ENCODE assay signal across 19 cellular contexts in genomic region chr9:120846251-120846869, GRCh38. TPM values are rescaled to one million over a fixed set of nuclear protein-coding genes. Genes with fewer than 3 reads are reported as not detected.
DNase-seq lines count a peak whose midpoint lies in the region; ATAC-seq and TF ChIP-seq lines count a peak whose summit lies in the region.
"Had no signal": no experiment of that assay in that cellular context is flagged by ENCODE, and none has a peak within 500 bp of the region (broad histone marks: within the 10 kb centered on the region; RNA-seq: fewer than 3 reads in every experiment).

No MANE protein-coding gene starts in this region.

- no peak for TF ChIP-seq CTCF in neural crest cell (conservative IDR thresholded peaks at IDR 0.05)

- peak; percentile 61 for DNase-seq in activated CD4-positive, alpha-beta T cell treated with anti-CD3 and anti-CD28 coated beads, Interleukin-2, amount 10 ng/mL, durations not matched to agents 7 days and 5 days
- DNase-seq in activated CD4-positive, alpha-beta T cell treated with anti-CD3 and anti-CD28 coated beads for 48 hours, result no peak
- DNase-seq in Jurkat, Clone E6-1 (ENCODE audit: low read depth, low spot score), result peak; percentile 91
- DNase-seq in neural crest cell (ENCODE audit: low read depth, low spot score), result no peak
- DNase-seq: DMS 273 treated with DMSO at 0.1 percent for 48 hours, erythroblast, gastrocnemius medialis, kidney glomerular epithelial cell, NCI-H146, nephron progenitor cell, PC-9, SJCRH30, T-helper 9 cell had no signal

- peak overlapping the region; percentile 95 for H3K4me3 Mint-ChIP-seq in activated CD4-positive, alpha-beta T cell treated with anti-CD3 and anti-CD28 coated beads, Interleukin-2, amount 10 ng/mL, durations not matched to agents 7 days and 5 days
- peak overlapping the region; percentile 93 for H3K4me3 Mint-ChIP-seq in activated naive CD4-positive, alpha-beta T cell treated with anti-CD3 and anti-CD28 coated beads, Interleukin-2, amount 50 U/mL, for 24 hours
- peak overlapping the region; percentile 9 for H3K4me3 Mint-ChIP-seq in neural crest cell
- H3K4me3 Mint-ChIP-seq: dendritic cell treated with granulocyte-macrophage colony-stimulating factor and Interleukin-4, amounts not matched to agents 40 ng/mL and 50 ng/mL, for 4 days; memory B cell; nephron progenitor cell had no signal

- H3K4me1 Mint-ChIP-seq in activated CD4-positive, alpha-beta T cell treated with anti-CD3 and anti-CD28 coated beads, Interleukin-2, amount 10 ng/mL, durations not matched to agents 7 days and 5 days, result peaks cover 72% of the 10 kb centered on the region
- H3K4me1 Mint-ChIP-seq in activated naive CD4-positive, alpha-beta T cell treated with anti-CD3 and anti-CD28 coated beads, Interleukin-2, amount 50 U/mL, for 24 hours, result peaks cover 71% of the 10 kb centered on the region
- H3K4me1 Mint-ChIP-seq in neural crest cell, result peaks cover 26% of the 10 kb centered on the region

- no peaks in the 10 kb centered on the region for H3K27me3 Mint-ChIP-seq in activated CD4-positive, alpha-beta T cell treated with anti-CD3 and anti-CD28 coated beads, Interleukin-2, amount 10 ng/mL, durations not matched to agents 7 days and 5 days
- no peaks in the 10 kb centered on the region for H3K27me3 Mint-ChIP-seq in activated naive CD4-positive, alpha-beta T cell treated with anti-CD3 and anti-CD28 coated beads, Interleukin-2, amount 50 U/mL, for 24 hours
- no peaks in the 10 kb centered on the region for H3K27me3 Mint-ChIP-seq in neural crest cell (ENCODE audit: low read depth)
- H3K27me3 Mint-ChIP-seq: dendritic cell treated with granulocyte-macrophage colony-stimulating factor and Interleukin-4, amounts not matched to agents 40 ng/mL and 50 ng/mL, for 4 days; memory B cell had no signal

- H3K9me3 Mint-ChIP-seq in activated CD4-positive, alpha-beta T cell treated with anti-CD3 and anti-CD28 coated beads, Interleukin-2, amount 10 ng/mL, durations not matched to agents 7 days and 5 days, result no peaks in the 10 kb centered on the region
- H3K9me3 Mint-ChIP-seq in activated naive CD4-positive, alpha-beta T cell treated with anti-CD3 and anti-CD28 coated beads, Interleukin-2, amount 50 U/mL, for 24 hours, result no peaks in the 10 kb centered on the region
- peaks cover 2% of the 10 kb centered on the region for H3K9me3 Mint-ChIP-seq in neural crest cell
- H3K9me3 Mint-ChIP-seq: dendritic cell treated with granulocyte-macrophage colony-stimulating factor and Interleukin-4, amounts not matched to agents 40 ng/mL and 50 ng/mL, for 4 days; memory B cell had no signal

- H3K36me3 Mint-ChIP-seq in activated CD4-positive, alpha-beta T cell treated with anti-CD3 and anti-CD28 coated beads, Interleukin-2, amount 10 ng/mL, durations not matched to agents 7 days and 5 days (ENCODE audit: low read depth), result peaks cover 69% of the 10 kb centered on the region
- peaks cover 11% of the 10 kb centered on the region for H3K36me3 Mint-ChIP-seq in activated naive CD4-positive, alpha-beta T cell treated with anti-CD3 and anti-CD28 coated beads, Interleukin-2, amount 50 U/mL, for 24 hours
- H3K36me3 Mint-ChIP-seq in neural crest cell (ENCODE audit: low read depth), result peaks cover 16% of the 10 kb centered on the region

- no peak overlapping the region; the same call in 1 of the 2 replicates for H3K4me3 ChIP-seq in Jurkat, Clone E6-1 (ENCODE audit: low read length)
- H3K4me3 ChIP-seq: gastrocnemius medialis, PC-9, SJCRH30 had no signal

- CTCF ChIA-PET in activated CD4-positive, alpha-beta T cell treated with anti-CD3 and anti-CD28 coated beads, Interleukin-2, amount 10 ng/mL, durations not matched to agents 7 days and 5 days (lab: Charles Lee), result interaction anchor here (0.6 to 2.1 kb wide), 6 partner anchors 9 to 53 kb away, joined by 3 to 7 read pairs (median 4); partner anchors contain the start of gene FBXW2

- H3K27ac Mint-ChIP-seq in activated CD4-positive, alpha-beta T cell treated with anti-CD3 and anti-CD28 coated beads, Interleukin-2, amount 10 ng/mL, durations not matched to agents 7 days and 5 days, result peak overlapping the region; percentile 98
- H3K27ac Mint-ChIP-seq in activated naive CD4-positive, alpha-beta T cell treated with anti-CD3 and anti-CD28 coated beads, Interleukin-2, amount 50 U/mL, for 24 hours, result peak overlapping the region; percentile 99
- H3K27ac Mint-ChIP-seq in neural crest cell (ENCODE audit: unreplicated experiment), result no peak overlapping the region
- H3K27ac Mint-ChIP-seq: dendritic cell treated with granulocyte-macrophage colony-stimulating factor and Interleukin-4, amounts not matched to agents 40 ng/mL and 50 ng/mL, for 4 days; memory B cell had no signal

- POLR2A ChIA-PET in activated CD4-positive, alpha-beta T cell treated with anti-CD3 and anti-CD28 coated beads, Interleukin-2, amount 10 ng/mL, durations not matched to agents 7 days and 5 days (lab: Charles Lee), result interaction anchor here (0.6 to 1.0 kb wide), 3 partner anchors 11 to 85 kb away, joined by 4 read pairs; no protein-coding TSS in a partner anchor

- ATAC-seq in HG03439 (IDR thresholded peaks at IDR 0.05; ENCODE audit: unreplicated experiment), result no peak
- no peak for ATAC-seq in HG03025 (IDR thresholded peaks at IDR 0.05; ENCODE audit: low FRiP score, unreplicated experiment)
- ATAC-seq in GM21529 (IDR thresholded peaks at IDR 0.05; ENCODE audit: unreplicated experiment), result no peak
- ATAC-seq: gastrocnemius medialis had no signal

RNA-seq across cellular contexts. Expression of gene PSMD5, which starts 3.6 kb away (rescaled TPM):
- 10 to 100 TPM; 35.3 to 50.9 TPM for total RNA-seq in activated CD4-positive, alpha-beta T cell treated with anti-CD3 and anti-CD28 coated beads, Interleukin-2, amount 10 ng/mL, durations not matched to agents 7 days and 5 days
- 23.6 TPM for polyA plus RNA-seq in Jurkat, Clone E6-1 (2012; ENCODE audit: insufficient read depth, insufficient read length)
- 54.3 and 54.5 TPM in 2 replicates for total RNA-seq in neural crest cell

RNA-seq across cellular contexts. Expression of gene PHF19, which starts 30.6 kb away (rescaled TPM):
- 100 to 1,000 TPM; 331 to 351 TPM for total RNA-seq in activated CD4-positive, alpha-beta T cell treated with anti-CD3 and anti-CD28 coated beads, Interleukin-2, amount 10 ng/mL, durations not matched to agents 7 days and 5 days
- 108 TPM for polyA plus RNA-seq in Jurkat, Clone E6-1 (2012; ENCODE audit: insufficient read depth, insufficient read length)
- total RNA-seq in neural crest cell, result 100.0 and 110 TPM in 2 replicates

RNA-seq across cellular contexts. Expression of gene FBXW2, which starts 53.1 kb away (rescaled TPM):
- 10 to 100 TPM; 70.9 to 83.3 TPM for total RNA-seq in activated CD4-positive, alpha-beta T cell treated with anti-CD3 and anti-CD28 coated beads, Interleukin-2, amount 10 ng/mL, durations not matched to agents 7 days and 5 days
- 43.2 TPM for polyA plus RNA-seq in Jurkat, Clone E6-1 (2012; ENCODE audit: insufficient read depth, insufficient read length)
- 63.3 and 65.4 TPM in 2 replicates for total RNA-seq in neural crest cell

Comparison
In these comparisons a context has a peak if more than half of its experiments do, and no peak if none do; other contexts are left out.
1. DNase-seq: peak in activated CD4-positive, alpha-beta T cell treated with anti-CD3 and anti-CD28 coated beads, Interleukin-2, amount 10 ng/mL, durations not matched to agents 7 days and 5 days (single experiment) and Jurkat, Clone E6-1 (single experiment); none in activated CD4-positive, alpha-beta T cell treated with anti-CD3 and anti-CD28 coated beads for 48 hours (single experiment) and neural crest cell (single experiment).
2. H3K4me3 Mint-ChIP-seq: peak in every context shown above with its lines; median percentile 95 in activated CD4-positive, alpha-beta T cell treated with anti-CD3 and anti-CD28 coated beads, Interleukin-2, amount 10 ng/mL, durations not matched to agents 7 days and 5 days; 93 in activated naive CD4-positive, alpha-beta T cell treated with anti-CD3 and anti-CD28 coated beads, Interleukin-2, amount 50 U/mL, for 24 hours; 9 in neural crest cell.